ENCODE assay signal across 1 cellular context in the genomic region with DNA sequence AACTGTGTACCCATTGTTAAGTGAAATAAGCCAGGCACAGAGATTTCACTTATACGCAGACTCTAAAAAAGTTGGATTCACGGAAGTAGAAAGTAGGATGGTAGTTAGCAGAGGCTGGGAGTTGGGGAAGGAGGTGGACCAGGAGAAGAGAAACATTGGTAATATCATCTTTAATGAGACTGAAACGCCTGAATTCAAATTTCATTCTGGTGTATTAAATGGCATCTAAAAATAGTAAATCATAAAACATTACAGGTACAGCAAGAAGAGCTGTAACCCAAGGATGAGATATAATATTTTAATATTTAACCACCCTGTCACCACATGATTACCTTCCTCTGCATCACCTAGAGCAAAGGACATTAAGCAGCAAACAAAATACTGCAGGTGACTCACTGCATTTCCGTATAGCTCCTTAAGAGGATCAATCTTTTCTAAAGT.
TF ChIP-seq lines count a peak whose summit lies in the region.

No MANE protein-coding gene starts in this region.

TF ChIP-seq in HCT116, 20 proteins besides CTCF, POLR2A, EP300 and RAD21 (continued from another document):
- TF ChIP-seq, protein P1, sequence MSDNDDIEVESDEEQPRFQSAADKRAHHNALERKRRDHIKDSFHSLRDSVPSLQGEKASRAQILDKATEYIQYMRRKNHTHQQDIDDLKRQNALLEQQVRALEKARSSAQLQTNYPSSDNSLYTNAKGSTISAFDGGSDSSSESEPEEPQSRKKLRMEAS (IDR thresholded peaks at IDR 0.05), result 0 out of 2 replicates have a peak, but pooled peaks have one; percentile 20
- TF ChIP-seq FOSL1 (IDR thresholded peaks at IDR 0.05; ENCODE audit: low read depth) (peak; percentile 51; the same call in 1 of the 2 replicates), EGR1 (IDR thresholded peaks at IDR 0.05; ENCODE audit: low read depth) (0 out of 2 replicates have a peak, but pooled peaks have one; percentile 7), CBX3 (IDR thresholded peaks at IDR 0.05; ENCODE audit: low read depth) (peak; percentile 48; the same call in 1 of the 2 replicates), SP1 (IDR thresholded peaks at IDR 0.05; ENCODE audit: low read depth) (0 out of 2 replicates have a peak, but pooled peaks have one; percentile 12), ZFX (IDR thresholded peaks at IDR 0.05) (no peak), EZH2 (IDR thresholded peaks at IDR 0.05) (no peak), EZH2phosphoT487 (IDR thresholded peaks at IDR 0.05; ENCODE audit: borderline replicate concordance) (no peak), CEBPB (IDR thresholded peaks at IDR 0.05; ENCODE audit: low read depth) (peak; percentile 17; the same call in 1 of the 2 replicates)
TF ChIP-seq in HCT116: peak in this region for 10.
